In the genomic region with DNA sequence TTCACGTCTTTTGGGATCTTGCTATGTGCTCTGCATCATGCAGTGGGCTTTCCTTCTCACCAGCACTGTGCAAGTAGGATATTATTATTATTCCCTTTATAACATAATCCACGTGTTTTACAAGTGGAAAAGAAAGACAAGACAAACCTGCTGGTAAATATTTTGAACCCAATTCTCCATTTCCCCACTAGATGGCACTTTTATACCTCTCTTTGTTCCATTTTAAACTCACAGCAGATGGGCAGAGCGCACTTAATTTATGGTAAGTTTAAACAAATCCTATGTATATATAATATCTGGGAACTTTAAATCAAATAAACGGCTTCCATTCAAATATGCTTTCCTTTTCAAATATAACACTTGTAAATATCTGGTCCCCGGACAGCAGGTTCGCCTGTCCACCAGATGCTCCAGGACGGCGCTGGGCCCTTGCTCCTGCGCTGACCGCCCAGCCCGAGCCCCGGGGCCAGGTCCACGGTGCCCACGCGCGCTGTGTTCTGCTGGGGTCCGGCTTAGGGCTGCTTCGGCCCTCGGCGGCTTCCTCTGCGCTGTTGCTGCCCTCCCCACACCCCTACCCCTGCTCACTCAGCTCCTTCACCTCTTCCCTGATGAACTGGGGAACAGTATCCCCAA, we compare ENCODE assay signal across 8 cellular contexts. TPM values are rescaled to one million over a fixed set of nuclear protein-coding genes. Genes with fewer than 3 reads are reported as not detected.
DNase-seq lines count a peak whose midpoint lies in the region; ATAC-seq and TF ChIP-seq lines count a peak whose summit lies in the region.

No MANE protein-coding gene starts in this region.

- peak; percentile 66 for TF ChIP-seq CTCF in fibroblast of pulmonary artery (IDR thresholded peaks at IDR 0.05; ENCODE audit: low read length, missing control alignments)

- ATAC-seq in HG03520 (IDR thresholded peaks at IDR 0.05; ENCODE audit: unreplicated experiment): no peak
- no peak for ATAC-seq in activated T-helper 17 cell treated with anti-CD3 and anti-CD28 coated beads, Interleukin-2, amount 50 U/mL, for 72 hours (replicated peaks)

- H3K4me3 ChIP-seq in fibroblast of pulmonary artery (replicated peaks; ENCODE audit: low read depth, low read length): no peak overlapping the region

- no peaks in the 10 kb centered on the region for H3K9me3 Mint-ChIP-seq in activated T-helper 17 cell treated with anti-CD3 and anti-CD28 coated beads, Interleukin-2, amount 50 U/mL, for 72 hours

- DNase-seq in NCI-H2081 (lab: John Stamatoyannopoulos, UW) (peak; percentile 34 to 48), NCI-H2081 treated with DMSO at 0.1 percent for 48 hours (lab: John Stamatoyannopoulos, UW) (no peak), HT1080 (ENCODE audit: low read depth) (peak; percentile 51), SHP77 (lab: John Stamatoyannopoulos, UW) (peak; percentile 11 to 52), fibroblast of pulmonary artery (ENCODE audit: low read depth) (peak; percentile 78), putamen (ENCODE audit: low spot score) (peak; percentile 9)

- peaks cover 28% of the 10 kb centered on the region for H3K27me3 Mint-ChIP-seq in activated T-helper 17 cell treated with anti-CD3 and anti-CD28 coated beads, Interleukin-2, amount 50 U/mL, for 72 hours

- no peaks in the 10 kb centered on the region for H3K36me3 Mint-ChIP-seq in activated T-helper 17 cell treated with anti-CD3 and anti-CD28 coated beads, Interleukin-2, amount 50 U/mL, for 72 hours (ENCODE audit: low read depth)

- no peak overlapping the region for H3K4me3 Mint-ChIP-seq in activated T-helper 17 cell treated with anti-CD3 and anti-CD28 coated beads, Interleukin-2, amount 50 U/mL, for 72 hours

- H3K4me1 Mint-ChIP-seq in activated T-helper 17 cell treated with anti-CD3 and anti-CD28 coated beads, Interleukin-2, amount 50 U/mL, for 72 hours: peaks cover 5% of the 10 kb centered on the region

- no peak overlapping the region for H3K27ac Mint-ChIP-seq in activated T-helper 17 cell treated with anti-CD3 and anti-CD28 coated beads, Interleukin-2, amount 50 U/mL, for 72 hours

RNA-seq across cellular contexts. Expression of a gene that starts 31.1 kb away (rescaled TPM):
- not detected in 2 replicates for total RNA-seq in HT1080 (2014; rRNA removed; shearing (Covaris generic))
- polyA plus RNA-seq in HT1080 (2015; cell fraction: cytosol; rRNA removed): not detected in 2 replicates
- polyA plus RNA-seq in HT1080 (2015; cell fraction: nucleus; rRNA removed): not detected in 2 replicates
- total RNA-seq in activated T-helper 17 cell treated with anti-CD3 and anti-CD28 coated beads, Interleukin-2, amount 50 U/mL, for 72 hours: not detected
